Comparison of ENCODE assay signal across 8 cellular contexts in genomic region chr19:35436477-35437141, GRCh38. TPM values are rescaled to one million over a fixed set of nuclear protein-coding genes. Genes with fewer than 3 reads are reported as not detected.
DNase-seq lines count a peak whose midpoint lies in the region; ATAC-seq and TF ChIP-seq lines count a peak whose summit lies in the region.

No MANE protein-coding gene starts in this region.

- peaks cover 18% of the 10 kb centered on the region for H3K4me1 ChIP-seq in MM.1S (ENCODE audit: low read length)
- peaks cover 54% of the 10 kb centered on the region for H3K4me1 ChIP-seq in lower lobe of right lung

- no peak for TF ChIP-seq CTCF in MM.1S (IDR thresholded peaks at IDR 0.05; ENCODE audit: low read length)
- no peak for TF ChIP-seq CTCF in lower lobe of right lung (IDR thresholded peaks at IDR 0.05)

- DNase-seq in DMS 273 (lab: John Stamatoyannopoulos, UW; ENCODE audit: unreplicated experiment) (peak; percentile 84), MM.1S (no peak), astrocyte of the hippocampus (ENCODE audit: low read depth, low spot score) (peak; percentile 10), lower lobe of right lung (no peak), NCI-H526 (lab: John Stamatoyannopoulos, UW) (no peak), Ammon's horn (ENCODE audit: low spot score) (no peak), NCI-H2029 treated with DMSO at 0.1 percent for 48 hours (lab: John Stamatoyannopoulos, UW) (no peak)

- H3K9ac ChIP-seq in MM.1S (ENCODE audit: low read length), result no peak overlapping the region

- H3K9me3 ChIP-seq in MM.1S (replicated peaks; ENCODE audit: insufficient read depth, low read length) (no peaks in the 10 kb centered on the region), lower lobe of right lung (no peaks in the 10 kb centered on the region)

- H3F3A ChIP-seq in MM.1S (ENCODE audit: insufficient read depth, low read length), result no peaks in the 10 kb centered on the region

- intact Hi-C loops in lower lobe of right lung (cut with DNase I), result no loop called here

- peak; percentile 71 to 72 for ATAC-seq in lower lobe of right lung
- no peak for ATAC-seq in GM21737 (IDR thresholded peaks at IDR 0.05; ENCODE audit: unreplicated experiment)

- H4K20me1 ChIP-seq in MM.1S (ENCODE audit: insufficient read depth, low read length), result no peaks in the 10 kb centered on the region

- H3K4me3 ChIP-seq in MM.1S (ENCODE audit: low read length) (peak overlapping the region; percentile 15; the same call in 1 of the 2 replicates), lower lobe of right lung (no peak overlapping the region)

- no peaks in the 10 kb centered on the region for H3K79me2 ChIP-seq in MM.1S (ENCODE audit: low read length)

- H2AFZ ChIP-seq in MM.1S (ENCODE audit: low read length), result peak overlapping the region; percentile 21

- peak overlapping the region; percentile 53; the same call in 1 of the 2 replicates for H3K4me2 ChIP-seq in MM.1S (ENCODE audit: low read depth, low read length)

- H3K27ac ChIP-seq in MM.1S (ENCODE audit: low read length), result no peak overlapping the region
- H3K27ac ChIP-seq in lower lobe of right lung, result peak overlapping the region; percentile 70

- peaks cover 13% of the 10 kb centered on the region; the same call in 1 of the 2 replicates for H3K27me3 ChIP-seq in MM.1S (replicated peaks; ENCODE audit: insufficient read depth, low read length)
- no peaks in the 10 kb centered on the region for H3K27me3 ChIP-seq in lower lobe of right lung (ENCODE audit: low read depth)

- H3K36me3 ChIP-seq in MM.1S (replicated peaks; ENCODE audit: insufficient read depth, low read length) (no peaks in the 10 kb centered on the region), lower lobe of right lung (no peaks in the 10 kb centered on the region)

- no peaks in the 10 kb centered on the region for H3K9me2 ChIP-seq in MM.1S (replicated peaks; ENCODE audit: insufficient read depth, low read length)

RNA-seq across cellular contexts. Expression of gene FFAR2, which starts 11.4 kb away (rescaled TPM):
- 4.7 TPM for total RNA-seq in lower lobe of right lung

RNA-seq across cellular contexts. Expression of gene KRTDAP, which starts 53.7 kb away (rescaled TPM):
- 0.89 TPM for total RNA-seq in lower lobe of right lung

Comparison
In these comparisons a context has a peak if more than half of its experiments do, and no peak if none do; other contexts are left out.
1. DNase-seq: peak in DMS 273 (single experiment) and astrocyte of the hippocampus (single experiment); none in MM.1S (single experiment), lower lobe of right lung (single experiment), NCI-H526 (0 of 2), Ammon's horn (single experiment) and NCI-H2029 treated with DMSO at 0.1 percent for 48 hours (single experiment).